ENCODE assay signal across 1 cellular context in the genomic region with DNA sequence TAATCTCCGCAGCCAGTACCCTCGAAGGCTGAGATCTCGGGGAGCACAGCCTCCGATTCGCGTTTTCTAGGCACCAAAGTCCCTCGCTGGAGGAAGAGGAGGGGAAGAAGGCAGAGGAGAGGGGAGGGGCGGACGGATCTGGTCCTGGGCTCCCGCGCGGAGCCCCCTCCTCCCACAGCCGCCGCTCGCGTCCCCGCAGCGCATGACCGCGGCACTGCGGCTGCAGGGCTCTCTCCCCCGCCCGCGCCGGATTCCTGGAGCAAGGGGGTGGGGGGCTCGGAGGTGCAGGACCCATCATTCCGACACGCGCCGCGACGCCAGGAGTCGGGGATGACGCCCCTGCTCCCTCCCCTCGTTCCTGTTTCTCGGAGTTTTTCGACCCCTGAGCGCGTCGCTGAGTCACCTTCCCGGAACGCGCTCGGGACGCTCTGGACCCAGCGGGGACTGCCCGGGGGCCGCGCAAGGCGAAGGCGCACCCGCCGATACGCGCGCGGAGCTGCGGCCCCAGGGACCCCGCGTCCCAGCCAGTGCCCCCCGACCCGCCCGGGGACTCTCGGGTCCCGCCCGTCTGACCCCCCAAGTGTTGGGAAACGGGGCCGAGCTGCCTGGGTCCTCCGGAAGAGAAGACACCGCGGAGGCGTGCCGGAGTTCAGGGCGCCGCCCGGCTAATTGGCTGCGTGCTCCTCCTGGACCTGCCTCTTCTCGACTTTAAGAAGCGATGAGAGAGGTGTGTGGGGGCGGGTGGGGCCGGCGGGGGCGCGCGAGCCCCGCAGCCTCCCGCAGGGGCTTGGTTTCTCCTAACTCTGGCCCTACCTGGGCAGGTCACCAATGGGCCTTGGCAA.
TF ChIP-seq lines count a peak whose summit lies in the region.

No MANE protein-coding gene starts in this region.

TF ChIP-seq in HepG2, 621 proteins besides CTCF, POLR2A, EP300 and RAD21 (continued from another document and continues in another):
- TF ChIP-seq, protein P1, sequence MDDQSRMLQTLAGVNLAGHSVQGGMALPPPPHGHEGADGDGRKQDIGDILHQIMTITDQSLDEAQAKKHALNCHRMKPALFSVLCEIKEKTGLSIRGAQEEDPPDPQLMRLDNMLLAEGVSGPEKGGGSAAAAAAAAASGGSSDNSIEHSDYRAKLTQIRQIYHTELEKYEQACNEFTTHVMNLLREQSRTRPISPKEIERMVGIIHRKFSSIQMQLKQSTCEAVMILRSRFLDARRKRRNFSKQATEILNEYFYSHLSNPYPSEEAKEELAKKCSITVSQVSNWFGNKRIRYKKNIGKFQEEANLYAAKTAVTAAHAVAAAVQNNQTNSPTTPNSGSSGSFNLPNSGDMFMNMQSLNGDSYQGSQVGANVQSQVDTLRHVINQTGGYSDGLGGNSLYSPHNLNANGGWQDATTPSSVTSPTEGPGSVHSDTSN (CRISPR knock-in tag; IDR thresholded peaks at IDR 0.05; ENCODE audit: borderline replicate concordance) = peak; percentile 69; the same call in 1 of the 2 replicates
- TF ChIP-seq MYC (CRISPR knock-in tag; IDR thresholded peaks at IDR 0.05; ENCODE audit: borderline replicate concordance) = peak; percentile 77
- no peak for TF ChIP-seq TRIM22 (IDR thresholded peaks at IDR 0.05)
- TF ChIP-seq PTBP1 (IDR thresholded peaks at IDR 0.05; ENCODE audit: low read depth, low read length, poor library complexity, severe bottlenecking) = peak; percentile 74
- 0 out of 2 replicates have a peak, but pooled peaks have one; percentile 15 for TF ChIP-seq DPF2 (CRISPR knock-in tag; IDR thresholded peaks at IDR 0.05; ENCODE audit: borderline replicate concordance, low read depth)
- peak; percentile 57; the same call in 1 of the 2 replicates for TF ChIP-seq ETV5 (CRISPR knock-in tag; IDR thresholded peaks at IDR 0.05; ENCODE audit: borderline replicate concordance)
- TF ChIP-seq ZNF20 (CRISPR knock-in tag; IDR thresholded peaks at IDR 0.05) = peak; percentile 56; the same call in 1 of the 2 replicates
- TF ChIP-seq, protein P2, sequence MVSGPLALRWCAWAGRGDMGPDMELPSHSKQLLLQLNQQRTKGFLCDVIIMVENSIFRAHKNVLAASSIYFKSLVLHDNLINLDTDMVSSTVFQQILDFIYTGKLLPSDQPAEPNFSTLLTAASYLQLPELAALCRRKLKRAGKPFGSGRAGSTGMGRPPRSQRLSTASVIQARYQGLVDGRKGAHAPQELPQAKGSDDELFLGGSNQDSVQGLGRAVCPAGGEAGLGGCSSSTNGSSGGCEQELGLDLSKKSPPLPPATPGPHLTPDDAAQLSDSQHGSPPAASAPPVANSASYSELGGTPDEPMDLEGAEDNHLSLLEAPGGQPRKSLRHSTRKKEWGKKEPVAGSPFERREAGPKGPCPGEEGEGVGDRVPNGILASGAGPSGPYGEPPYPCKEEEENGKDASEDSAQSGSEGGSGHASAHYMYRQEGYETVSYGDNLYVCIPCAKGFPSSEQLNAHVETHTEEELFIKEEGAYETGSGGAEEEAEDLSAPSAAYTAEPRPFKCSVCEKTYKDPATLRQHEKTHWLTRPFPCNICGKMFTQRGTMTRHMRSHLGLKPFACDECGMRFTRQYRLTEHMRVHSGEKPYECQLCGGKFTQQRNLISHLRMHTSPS (CRISPR knock-in tag; IDR thresholded peaks at IDR 0.05; ENCODE audit: low read depth) = peak; percentile 36
- TF ChIP-seq, protein P3, sequence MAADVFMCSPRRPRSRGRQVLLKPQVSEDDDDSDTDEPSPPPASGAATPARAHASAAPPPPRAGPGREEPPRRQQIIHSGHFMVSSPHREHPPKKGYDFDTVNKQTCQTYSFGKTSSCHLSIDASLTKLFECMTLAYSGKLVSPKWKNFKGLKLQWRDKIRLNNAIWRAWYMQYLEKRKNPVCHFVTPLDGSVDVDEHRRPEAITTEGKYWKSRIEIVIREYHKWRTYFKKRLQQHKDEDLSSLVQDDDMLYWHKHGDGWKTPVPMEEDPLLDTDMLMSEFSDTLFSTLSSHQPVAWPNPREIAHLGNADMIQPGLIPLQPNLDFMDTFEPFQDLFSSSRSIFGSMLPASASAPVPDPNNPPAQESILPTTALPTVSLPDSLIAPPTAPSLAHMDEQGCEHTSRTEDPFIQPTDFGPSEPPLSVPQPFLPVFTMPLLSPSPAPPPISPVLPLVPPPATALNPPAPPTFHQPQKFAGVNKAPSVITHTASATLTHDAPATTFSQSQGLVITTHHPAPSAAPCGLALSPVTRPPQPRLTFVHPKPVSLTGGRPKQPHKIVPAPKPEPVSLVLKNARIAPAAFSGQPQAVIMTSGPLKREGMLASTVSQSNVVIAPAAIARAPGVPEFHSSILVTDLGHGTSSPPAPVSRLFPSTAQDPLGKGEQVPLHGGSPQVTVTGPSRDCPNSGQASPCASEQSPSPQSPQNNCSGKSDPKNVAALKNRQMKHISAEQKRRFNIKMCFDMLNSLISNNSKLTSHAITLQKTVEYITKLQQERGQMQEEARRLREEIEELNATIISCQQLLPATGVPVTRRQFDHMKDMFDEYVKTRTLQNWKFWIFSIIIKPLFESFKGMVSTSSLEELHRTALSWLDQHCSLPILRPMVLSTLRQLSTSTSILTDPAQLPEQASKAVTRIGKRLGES (CRISPR knock-in tag; IDR thresholded peaks at IDR 0.05; ENCODE audit: borderline replicate concordance) = no peak
- TF ChIP-seq ONECUT2 (CRISPR knock-in tag; IDR thresholded peaks at IDR 0.05) = no peak
- peak; percentile 20; the same call in 1 of the 2 replicates for TF ChIP-seq ERF (CRISPR knock-in tag; IDR thresholded peaks at IDR 0.05)
- TF ChIP-seq, protein P4, sequence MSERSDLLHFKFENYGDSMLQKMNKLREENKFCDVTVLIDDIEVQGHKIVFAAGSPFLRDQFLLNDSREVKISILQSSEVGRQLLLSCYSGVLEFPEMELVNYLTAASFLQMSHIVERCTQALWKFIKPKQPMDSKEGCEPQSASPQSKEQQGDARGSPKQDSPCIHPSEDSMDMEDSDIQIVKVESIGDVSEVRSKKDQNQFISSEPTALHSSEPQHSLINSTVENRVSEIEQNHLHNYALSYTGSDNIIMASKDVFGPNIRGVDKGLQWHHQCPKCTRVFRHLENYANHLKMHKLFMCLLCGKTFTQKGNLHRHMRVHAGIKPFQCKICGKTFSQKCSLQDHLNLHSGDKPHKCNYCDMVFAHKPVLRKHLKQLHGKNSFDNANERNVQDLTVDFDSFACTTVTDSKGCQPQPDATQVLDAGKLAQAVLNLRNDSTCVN (CRISPR knock-in tag; IDR thresholded peaks at IDR 0.05; ENCODE audit: borderline replicate concordance) = peak; percentile 79
- peak; percentile 26; the same call in 1 of the 2 replicates for TF ChIP-seq FOXM1 (CRISPR knock-in tag; IDR thresholded peaks at IDR 0.05)
- TF ChIP-seq RARG (CRISPR knock-in tag; IDR thresholded peaks at IDR 0.05; ENCODE audit: low read depth) = no peak
- 0 out of 2 replicates have a peak, but pooled peaks have one; percentile 3 for TF ChIP-seq ZNF891 (CRISPR knock-in tag; IDR thresholded peaks at IDR 0.05)
- TF ChIP-seq RBFOX2 (IDR thresholded peaks at IDR 0.05; ENCODE audit: low read depth, low read length) = peak; percentile 100
- TF ChIP-seq ZNF652 (CRISPR knock-in tag; IDR thresholded peaks at IDR 0.05; ENCODE audit: borderline replicate concordance, low read depth) = 0 out of 2 replicates have a peak, but pooled peaks have one; percentile 5
- peak; percentile 26; the same call in 1 of the 2 replicates for TF ChIP-seq TBX2 (CRISPR knock-in tag; IDR thresholded peaks at IDR 0.05; ENCODE audit: borderline replicate concordance)
- TF ChIP-seq, protein P5, sequence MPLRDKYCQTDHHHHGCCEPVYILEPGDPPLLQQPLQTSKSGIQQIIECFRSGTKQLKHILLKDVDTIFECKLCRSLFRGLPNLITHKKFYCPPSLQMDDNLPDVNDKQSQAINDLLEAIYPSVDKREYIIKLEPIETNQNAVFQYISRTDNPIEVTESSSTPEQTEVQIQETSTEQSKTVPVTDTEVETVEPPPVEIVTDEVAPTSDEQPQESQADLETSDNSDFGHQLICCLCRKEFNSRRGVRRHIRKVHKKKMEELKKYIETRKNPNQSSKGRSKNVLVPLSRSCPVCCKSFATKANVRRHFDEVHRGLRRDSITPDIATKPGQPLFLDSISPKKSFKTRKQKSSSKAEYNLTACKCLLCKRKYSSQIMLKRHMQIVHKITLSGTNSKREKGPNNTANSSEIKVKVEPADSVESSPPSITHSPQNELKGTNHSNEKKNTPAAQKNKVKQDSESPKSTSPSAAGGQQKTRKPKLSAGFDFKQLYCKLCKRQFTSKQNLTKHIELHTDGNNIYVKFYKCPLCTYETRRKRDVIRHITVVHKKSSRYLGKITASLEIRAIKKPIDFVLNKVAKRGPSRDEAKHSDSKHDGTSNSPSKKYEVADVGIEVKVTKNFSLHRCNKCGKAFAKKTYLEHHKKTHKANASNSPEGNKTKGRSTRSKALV (CRISPR knock-in tag; IDR thresholded peaks at IDR 0.05) = peak; percentile 90
- peak; percentile 70 for TF ChIP-seq SP5 (CRISPR knock-in tag; IDR thresholded peaks at IDR 0.05; ENCODE audit: borderline replicate concordance, low read depth)
- peak; percentile 26; the same call in 1 of the 2 replicates for TF ChIP-seq TOPORS (CRISPR knock-in tag; IDR thresholded peaks at IDR 0.05)
- TF ChIP-seq, protein P6, sequence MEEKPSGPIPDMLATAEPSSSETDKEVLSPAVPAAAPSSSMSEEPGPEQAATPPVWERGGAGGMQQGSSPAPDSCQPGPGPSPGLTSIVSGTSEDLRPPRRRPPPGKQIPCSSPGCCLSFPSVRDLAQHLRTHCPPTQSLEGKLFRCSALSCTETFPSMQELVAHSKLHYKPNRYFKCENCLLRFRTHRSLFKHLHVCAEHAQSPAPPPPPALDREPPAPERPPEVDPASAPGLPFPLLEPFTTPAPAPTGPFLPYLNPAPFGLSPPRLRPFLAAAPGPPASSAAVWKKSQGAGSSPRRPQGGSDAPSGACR (CRISPR knock-in tag; IDR thresholded peaks at IDR 0.05) = peak; percentile 90; the same call in 1 of the 2 replicates
- peak; percentile 87 for TF ChIP-seq POLR2G (IDR thresholded peaks at IDR 0.05; ENCODE audit: low read depth, low read length)
- TF ChIP-seq, protein P7, sequence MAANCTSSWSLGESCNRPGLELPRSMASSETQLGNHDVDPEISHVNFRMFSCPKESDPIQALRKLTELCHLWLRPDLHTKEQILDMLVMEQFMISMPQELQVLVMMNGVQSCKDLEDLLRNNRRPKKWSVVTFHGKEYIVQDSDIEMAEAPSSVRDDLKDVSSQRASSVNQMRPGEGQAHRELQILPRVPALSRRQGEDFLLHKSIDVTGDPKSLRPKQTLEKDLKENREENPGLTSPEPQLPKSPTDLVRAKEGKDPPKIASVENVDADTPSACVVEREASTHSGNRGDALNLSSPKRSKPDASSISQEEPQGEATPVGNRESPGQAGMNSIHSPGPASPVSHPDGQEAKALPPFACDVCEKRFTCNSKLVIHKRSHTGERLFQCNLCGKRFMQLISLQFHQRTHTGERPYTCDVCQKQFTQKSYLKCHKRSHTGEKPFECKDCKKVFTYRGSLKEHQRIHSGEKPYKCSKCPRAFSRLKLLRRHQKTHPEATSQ (CRISPR knock-in tag; IDR thresholded peaks at IDR 0.05; ENCODE audit: borderline replicate concordance) = no peak; the same call in none of the 2 replicates
- 0 out of 2 replicates have a peak, but pooled peaks have one; percentile 11 for TF ChIP-seq ZBTB10 (CRISPR knock-in tag; IDR thresholded peaks at IDR 0.05; ENCODE audit: borderline replicate concordance)
- TF ChIP-seq ZNF367 (CRISPR knock-in tag; IDR thresholded peaks at IDR 0.05; ENCODE audit: borderline replicate concordance) = no peak; the same call in 1 of the 2 replicates
- peak; percentile 33; the same call in 1 of the 2 replicates for TF ChIP-seq ZNF136 (CRISPR knock-in tag; IDR thresholded peaks at IDR 0.05; ENCODE audit: low read depth)
- TF ChIP-seq, protein P8, sequence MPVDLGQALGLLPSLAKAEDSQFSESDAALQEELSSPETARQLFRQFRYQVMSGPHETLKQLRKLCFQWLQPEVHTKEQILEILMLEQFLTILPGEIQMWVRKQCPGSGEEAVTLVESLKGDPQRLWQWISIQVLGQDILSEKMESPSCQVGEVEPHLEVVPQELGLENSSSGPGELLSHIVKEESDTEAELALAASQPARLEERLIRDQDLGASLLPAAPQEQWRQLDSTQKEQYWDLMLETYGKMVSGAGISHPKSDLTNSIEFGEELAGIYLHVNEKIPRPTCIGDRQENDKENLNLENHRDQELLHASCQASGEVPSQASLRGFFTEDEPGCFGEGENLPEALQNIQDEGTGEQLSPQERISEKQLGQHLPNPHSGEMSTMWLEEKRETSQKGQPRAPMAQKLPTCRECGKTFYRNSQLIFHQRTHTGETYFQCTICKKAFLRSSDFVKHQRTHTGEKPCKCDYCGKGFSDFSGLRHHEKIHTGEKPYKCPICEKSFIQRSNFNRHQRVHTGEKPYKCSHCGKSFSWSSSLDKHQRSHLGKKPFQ (CRISPR knock-in tag; IDR thresholded peaks at IDR 0.05; ENCODE audit: insufficient replicate concordance) = peak; percentile 68
